1 cellular context compared by ENCODE assay signal in the genomic region with DNA sequence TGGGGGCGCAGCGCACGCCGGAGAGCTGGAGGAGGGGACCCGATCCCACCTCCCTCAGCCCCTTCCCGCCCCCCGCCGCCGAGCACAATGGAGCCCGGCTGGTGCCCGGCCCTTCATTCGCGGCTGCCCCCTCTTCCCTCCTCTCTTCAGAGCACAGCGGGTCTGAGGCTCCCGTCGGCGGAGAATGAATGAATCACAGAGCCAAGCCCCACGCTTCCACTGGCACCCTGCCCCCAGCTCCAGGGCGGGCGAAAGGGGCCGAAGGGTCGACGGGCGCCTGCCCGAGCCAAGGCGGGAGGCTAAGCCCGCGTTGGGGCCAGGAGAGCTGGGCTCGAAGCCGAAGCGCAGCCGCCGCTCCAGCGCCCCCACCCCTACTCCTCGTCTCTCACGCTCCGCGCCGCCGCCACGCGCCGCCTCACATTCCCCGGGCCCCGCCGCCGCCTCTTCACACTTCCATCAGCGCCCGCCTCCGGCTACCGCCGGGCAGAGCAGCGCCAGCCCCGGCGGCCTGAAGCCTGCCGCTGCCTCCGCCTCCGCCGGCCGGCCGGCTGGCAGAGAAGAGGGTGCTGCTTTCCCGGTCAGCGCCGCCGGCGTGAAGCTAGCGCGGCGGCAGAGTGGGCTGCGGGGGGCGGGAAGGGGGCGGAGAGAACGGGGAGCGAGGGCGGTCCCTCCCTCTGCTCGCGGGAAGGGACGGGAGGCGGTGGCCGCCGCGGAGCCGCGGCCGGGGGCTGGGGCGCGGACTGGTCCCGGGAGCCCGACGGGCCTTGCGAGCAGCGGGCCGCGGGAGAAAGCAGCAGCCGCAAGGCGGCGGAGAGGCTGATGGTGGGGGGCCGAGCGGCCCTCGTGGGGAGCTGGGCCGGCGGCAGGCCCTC.
TF ChIP-seq lines count a peak whose summit lies in the region.

A gene with protein sequence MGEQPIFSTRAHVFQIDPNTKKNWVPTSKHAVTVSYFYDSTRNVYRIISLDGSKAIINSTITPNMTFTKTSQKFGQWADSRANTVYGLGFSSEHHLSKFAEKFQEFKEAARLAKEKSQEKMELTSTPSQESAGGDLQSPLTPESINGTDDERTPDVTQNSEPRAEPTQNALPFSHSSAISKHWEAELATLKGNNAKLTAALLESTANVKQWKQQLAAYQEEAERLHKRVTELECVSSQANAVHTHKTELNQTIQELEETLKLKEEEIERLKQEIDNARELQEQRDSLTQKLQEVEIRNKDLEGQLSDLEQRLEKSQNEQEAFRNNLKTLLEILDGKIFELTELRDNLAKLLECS (minus strand): TSS at position 616 of the 872 bp plus-strand sequence. CDS start 1,360 bp downstream, outside the sequence.

TF ChIP-seq in HepG2, 621 proteins besides CTCF, POLR2A, EP300 and RAD21 (continued from another document and continues in another):
- TF ChIP-seq, protein P1, sequence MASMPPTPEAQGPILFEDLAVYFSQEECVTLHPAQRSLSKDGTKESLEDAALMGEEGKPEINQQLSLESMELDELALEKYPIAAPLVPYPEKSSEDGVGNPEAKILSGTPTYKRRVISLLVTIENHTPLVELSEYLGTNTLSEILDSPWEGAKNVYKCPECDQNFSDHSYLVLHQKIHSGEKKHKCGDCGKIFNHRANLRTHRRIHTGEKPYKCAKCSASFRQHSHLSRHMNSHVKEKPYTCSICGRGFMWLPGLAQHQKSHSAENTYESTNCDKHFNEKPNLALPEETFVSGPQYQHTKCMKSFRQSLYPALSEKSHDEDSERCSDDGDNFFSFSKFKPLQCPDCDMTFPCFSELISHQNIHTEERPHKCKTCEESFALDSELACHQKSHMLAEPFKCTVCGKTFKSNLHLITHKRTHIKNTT (CRISPR knock-in tag; IDR thresholded peaks at IDR 0.05): no peak
- TF ChIP-seq ZNF101 (CRISPR knock-in tag; IDR thresholded peaks at IDR 0.05; ENCODE audit: borderline replicate concordance, low read depth) (peak; percentile 66; the same call in 1 of the 2 replicates), ZNF891 (CRISPR knock-in tag; IDR thresholded peaks at IDR 0.05) (no peak), ZFP37 (CRISPR knock-in tag; IDR thresholded peaks at IDR 0.05; ENCODE audit: borderline replicate concordance) (0 out of 2 replicates have a peak, but pooled peaks have one; percentile 11), ATF1 (CRISPR knock-in tag; IDR thresholded peaks at IDR 0.05) (no peak), SNRNP70 (IDR thresholded peaks at IDR 0.05; ENCODE audit: low read depth, low read length) (no peak), ZNF792 (CRISPR knock-in tag; IDR thresholded peaks at IDR 0.05) (no peak), ZNF773 (CRISPR knock-in tag; IDR thresholded peaks at IDR 0.05; ENCODE audit: borderline replicate concordance) (peak; percentile 55; the same call in 1 of the 2 replicates), ZFP62 (CRISPR knock-in tag; IDR thresholded peaks at IDR 0.05) (no peak), TMF1 (CRISPR knock-in tag; IDR thresholded peaks at IDR 0.05; ENCODE audit: low read depth) (peak; percentile 75; the same call in 1 of the 2 replicates), THAP11 (CRISPR knock-in tag; IDR thresholded peaks at IDR 0.05) (no peak), ZNF703 (CRISPR knock-in tag; IDR thresholded peaks at IDR 0.05; ENCODE audit: borderline replicate concordance) (no peak), SIX4 (CRISPR knock-in tag; IDR thresholded peaks at IDR 0.05) (no peak), MED1 (CRISPR knock-in tag; IDR thresholded peaks at IDR 0.05) (no peak), ZFYVE20 (CRISPR knock-in tag; IDR thresholded peaks at IDR 0.05; ENCODE audit: borderline replicate concordance, low read depth) (no peak), NCOA5 (CRISPR knock-in tag; IDR thresholded peaks at IDR 0.05) (no peak), FOXA3 (CRISPR knock-in tag; IDR thresholded peaks at IDR 0.05) (no peak; the same call in 1 of the 2 replicates), TBX3 (IDR thresholded peaks at IDR 0.05; ENCODE audit: borderline replicate concordance) (peak; percentile 51; the same call in 1 of the 2 replicates), ZNF543 (CRISPR knock-in tag; IDR thresholded peaks at IDR 0.05) (no peak), ZSCAN20 (CRISPR knock-in tag; IDR thresholded peaks at IDR 0.05; ENCODE audit: borderline replicate concordance) (peak; percentile 96; the same call in 1 of the 2 replicates), ATAD3A (CRISPR knock-in tag; IDR thresholded peaks at IDR 0.05) (no peak), YY1 (IDR thresholded peaks at IDR 0.05; ENCODE audit: insufficient read depth, insufficient replicate concordance, low read depth, low read length) (peak; percentile 73), HNRNPL (IDR thresholded peaks at IDR 0.05; ENCODE audit: low read depth, low read length) (peak; percentile 54; the same call in 1 of the 2 replicates), KMT2A (CRISPR knock-in tag; IDR thresholded peaks at IDR 0.05) (no peak), RBFOX2 (IDR thresholded peaks at IDR 0.05; ENCODE audit: low read depth, low read length) (peak; percentile 92), IKZF4 (CRISPR knock-in tag; IDR thresholded peaks at IDR 0.05; ENCODE audit: borderline replicate concordance, low read depth, not compliant biosample characterization) (peak; percentile 73), ZNF556 (CRISPR knock-in tag; IDR thresholded peaks at IDR 0.05; ENCODE audit: borderline replicate concordance) (no peak)
- TF ChIP-seq, protein P2, sequence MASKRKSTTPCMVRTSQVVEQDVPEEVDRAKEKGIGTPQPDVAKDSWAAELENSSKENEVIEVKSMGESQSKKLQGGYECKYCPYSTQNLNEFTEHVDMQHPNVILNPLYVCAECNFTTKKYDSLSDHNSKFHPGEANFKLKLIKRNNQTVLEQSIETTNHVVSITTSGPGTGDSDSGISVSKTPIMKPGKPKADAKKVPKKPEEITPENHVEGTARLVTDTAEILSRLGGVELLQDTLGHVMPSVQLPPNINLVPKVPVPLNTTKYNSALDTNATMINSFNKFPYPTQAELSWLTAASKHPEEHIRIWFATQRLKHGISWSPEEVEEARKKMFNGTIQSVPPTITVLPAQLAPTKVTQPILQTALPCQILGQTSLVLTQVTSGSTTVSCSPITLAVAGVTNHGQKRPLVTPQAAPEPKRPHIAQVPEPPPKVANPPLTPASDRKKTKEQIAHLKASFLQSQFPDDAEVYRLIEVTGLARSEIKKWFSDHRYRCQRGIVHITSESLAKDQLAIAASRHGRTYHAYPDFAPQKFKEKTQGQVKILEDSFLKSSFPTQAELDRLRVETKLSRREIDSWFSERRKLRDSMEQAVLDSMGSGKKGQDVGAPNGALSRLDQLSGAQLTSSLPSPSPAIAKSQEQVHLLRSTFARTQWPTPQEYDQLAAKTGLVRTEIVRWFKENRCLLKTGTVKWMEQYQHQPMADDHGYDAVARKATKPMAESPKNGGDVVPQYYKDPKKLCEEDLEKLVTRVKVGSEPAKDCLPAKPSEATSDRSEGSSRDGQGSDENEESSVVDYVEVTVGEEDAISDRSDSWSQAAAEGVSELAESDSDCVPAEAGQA (IDR thresholded peaks at IDR 0.05; ENCODE audit: low read depth): no peak
- TF ChIP-seq, protein P2 (CRISPR knock-in tag; IDR thresholded peaks at IDR 0.05; ENCODE audit: borderline replicate concordance): no peak; the same call in 1 of the 2 replicates
- TF ChIP-seq, protein P3, sequence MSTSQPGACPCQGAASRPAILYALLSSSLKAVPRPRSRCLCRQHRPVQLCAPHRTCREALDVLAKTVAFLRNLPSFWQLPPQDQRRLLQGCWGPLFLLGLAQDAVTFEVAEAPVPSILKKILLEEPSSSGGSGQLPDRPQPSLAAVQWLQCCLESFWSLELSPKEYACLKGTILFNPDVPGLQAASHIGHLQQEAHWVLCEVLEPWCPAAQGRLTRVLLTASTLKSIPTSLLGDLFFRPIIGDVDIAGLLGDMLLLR (CRISPR knock-in tag; IDR thresholded peaks at IDR 0.05): 0 out of 2 replicates have a peak, but pooled peaks have one; percentile 47
- TF ChIP-seq, protein P4, sequence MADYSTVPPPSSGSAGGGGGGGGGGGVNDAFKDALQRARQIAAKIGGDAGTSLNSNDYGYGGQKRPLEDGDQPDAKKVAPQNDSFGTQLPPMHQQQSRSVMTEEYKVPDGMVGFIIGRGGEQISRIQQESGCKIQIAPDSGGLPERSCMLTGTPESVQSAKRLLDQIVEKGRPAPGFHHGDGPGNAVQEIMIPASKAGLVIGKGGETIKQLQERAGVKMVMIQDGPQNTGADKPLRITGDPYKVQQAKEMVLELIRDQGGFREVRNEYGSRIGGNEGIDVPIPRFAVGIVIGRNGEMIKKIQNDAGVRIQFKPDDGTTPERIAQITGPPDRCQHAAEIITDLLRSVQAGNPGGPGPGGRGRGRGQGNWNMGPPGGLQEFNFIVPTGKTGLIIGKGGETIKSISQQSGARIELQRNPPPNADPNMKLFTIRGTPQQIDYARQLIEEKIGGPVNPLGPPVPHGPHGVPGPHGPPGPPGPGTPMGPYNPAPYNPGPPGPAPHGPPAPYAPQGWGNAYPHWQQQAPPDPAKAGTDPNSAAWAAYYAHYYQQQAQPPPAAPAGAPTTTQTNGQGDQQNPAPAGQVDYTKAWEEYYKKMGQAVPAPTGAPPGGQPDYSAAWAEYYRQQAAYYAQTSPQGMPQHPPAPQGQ (CRISPR knock-in tag; IDR thresholded peaks at IDR 0.05; ENCODE audit: borderline replicate concordance): 0 out of 2 replicates have a peak, but pooled peaks have one; percentile 23
- TF ChIP-seq, protein P5, sequence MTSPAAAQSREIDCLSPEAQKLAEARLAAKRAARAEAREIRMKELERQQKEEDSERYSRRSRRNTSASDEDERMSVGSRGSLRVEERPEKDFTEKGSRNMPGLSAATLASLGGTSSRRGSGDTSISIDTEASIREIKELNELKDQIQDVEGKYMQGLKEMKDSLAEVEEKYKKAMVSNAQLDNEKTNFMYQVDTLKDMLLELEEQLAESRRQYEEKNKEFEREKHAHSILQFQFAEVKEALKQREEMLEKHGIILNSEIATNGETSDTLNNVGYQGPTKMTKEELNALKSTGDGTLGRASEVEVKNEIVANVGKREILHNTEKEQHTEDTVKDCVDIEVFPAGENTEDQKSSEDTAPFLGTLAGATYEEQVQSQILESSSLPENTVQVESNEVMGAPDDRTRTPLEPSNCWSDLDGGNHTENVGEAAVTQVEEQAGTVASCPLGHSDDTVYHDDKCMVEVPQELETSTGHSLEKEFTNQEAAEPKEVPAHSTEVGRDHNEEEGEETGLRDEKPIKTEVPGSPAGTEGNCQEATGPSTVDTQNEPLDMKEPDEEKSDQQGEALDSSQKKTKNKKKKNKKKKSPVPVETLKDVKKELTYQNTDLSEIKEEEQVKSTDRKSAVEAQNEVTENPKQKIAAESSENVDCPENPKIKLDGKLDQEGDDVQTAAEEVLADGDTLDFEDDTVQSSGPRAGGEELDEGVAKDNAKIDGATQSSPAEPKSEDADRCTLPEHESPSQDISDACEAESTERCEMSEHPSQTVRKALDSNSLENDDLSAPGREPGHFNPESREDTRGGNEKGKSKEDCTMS (CRISPR knock-in tag; conservative IDR thresholded peaks at IDR 0.05): no peak
- TF ChIP-seq, protein P6, sequence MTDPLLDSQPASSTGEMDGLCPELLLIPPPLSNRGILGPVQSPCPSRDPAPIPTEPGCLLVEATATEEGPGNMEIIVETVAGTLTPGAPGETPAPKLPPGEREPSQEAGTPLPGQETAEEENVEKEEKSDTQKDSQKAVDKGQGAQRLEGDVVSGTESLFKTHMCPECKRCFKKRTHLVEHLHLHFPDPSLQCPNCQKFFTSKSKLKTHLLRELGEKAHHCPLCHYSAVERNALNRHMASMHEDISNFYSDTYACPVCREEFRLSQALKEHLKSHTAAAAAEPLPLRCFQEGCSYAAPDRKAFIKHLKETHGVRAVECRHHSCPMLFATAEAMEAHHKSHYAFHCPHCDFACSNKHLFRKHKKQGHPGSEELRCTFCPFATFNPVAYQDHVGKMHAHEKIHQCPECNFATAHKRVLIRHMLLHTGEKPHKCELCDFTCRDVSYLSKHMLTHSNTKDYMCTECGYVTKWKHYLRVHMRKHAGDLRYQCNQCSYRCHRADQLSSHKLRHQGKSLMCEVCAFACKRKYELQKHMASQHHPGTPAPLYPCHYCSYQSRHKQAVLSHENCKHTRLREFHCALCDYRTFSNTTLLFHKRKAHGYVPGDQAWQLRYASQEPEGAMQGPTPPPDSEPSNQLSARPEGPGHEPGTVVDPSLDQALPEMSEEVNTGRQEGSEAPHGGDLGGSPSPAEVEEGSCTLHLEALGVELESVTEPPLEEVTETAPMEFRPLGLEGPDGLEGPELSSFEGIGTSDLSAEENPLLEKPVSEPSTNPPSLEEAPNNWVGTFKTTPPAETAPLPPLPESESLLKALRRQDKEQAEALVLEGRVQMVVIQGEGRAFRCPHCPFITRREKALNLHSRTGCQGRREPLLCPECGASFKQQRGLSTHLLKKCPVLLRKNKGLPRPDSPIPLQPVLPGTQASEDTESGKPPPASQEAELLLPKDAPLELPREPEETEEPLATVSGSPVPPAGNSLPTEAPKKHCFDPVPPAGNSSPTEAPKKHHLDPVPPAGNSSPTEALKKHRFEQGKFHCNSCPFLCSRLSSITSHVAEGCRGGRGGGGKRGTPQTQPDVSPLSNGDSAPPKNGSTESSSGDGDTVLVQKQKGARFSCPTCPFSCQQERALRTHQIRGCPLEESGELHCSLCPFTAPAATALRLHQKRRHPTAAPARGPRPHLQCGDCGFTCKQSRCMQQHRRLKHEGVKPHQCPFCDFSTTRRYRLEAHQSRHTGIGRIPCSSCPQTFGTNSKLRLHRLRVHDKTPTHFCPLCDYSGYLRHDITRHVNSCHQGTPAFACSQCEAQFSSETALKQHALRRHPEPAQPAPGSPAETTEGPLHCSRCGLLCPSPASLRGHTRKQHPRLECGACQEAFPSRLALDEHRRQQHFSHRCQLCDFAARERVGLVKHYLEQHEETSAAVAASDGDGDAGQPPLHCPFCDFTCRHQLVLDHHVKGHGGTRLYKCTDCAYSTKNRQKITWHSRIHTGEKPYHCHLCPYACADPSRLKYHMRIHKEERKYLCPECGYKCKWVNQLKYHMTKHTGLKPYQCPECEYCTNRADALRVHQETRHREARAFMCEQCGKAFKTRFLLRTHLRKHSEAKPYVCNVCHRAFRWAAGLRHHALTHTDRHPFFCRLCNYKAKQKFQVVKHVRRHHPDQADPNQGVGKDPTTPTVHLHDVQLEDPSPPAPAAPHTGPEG (CRISPR knock-in tag; IDR thresholded peaks at IDR 0.05): peak; percentile 40; the same call in 1 of the 2 replicates
